ENCODE assay signal across 2 cellular contexts in the genomic region with DNA sequence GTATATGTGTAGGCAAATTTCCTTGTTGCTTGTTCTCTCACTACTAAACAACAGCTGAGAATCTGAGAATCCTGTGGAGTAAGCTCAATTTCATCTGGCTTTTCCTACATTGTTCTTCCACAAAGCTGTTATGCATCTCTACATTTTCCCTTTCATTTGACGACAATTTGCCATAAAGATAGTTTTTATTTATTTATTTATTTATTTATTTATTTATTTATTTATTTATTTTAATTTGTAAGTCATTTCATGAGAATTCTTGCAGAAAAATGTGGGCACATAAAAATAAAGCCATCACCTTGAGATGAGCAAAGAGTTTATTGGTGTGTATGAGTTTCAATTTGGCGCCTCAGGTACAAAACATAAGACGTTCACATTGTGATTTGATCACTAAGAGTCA.
TF ChIP-seq lines count a peak whose summit lies in the region.

No MANE protein-coding gene starts in this region.

TF ChIP-seq in GM23338, 12 proteins besides CTCF, POLR2A, EP300 and RAD21 (continued from another document):
- TF ChIP-seq, protein P1, sequence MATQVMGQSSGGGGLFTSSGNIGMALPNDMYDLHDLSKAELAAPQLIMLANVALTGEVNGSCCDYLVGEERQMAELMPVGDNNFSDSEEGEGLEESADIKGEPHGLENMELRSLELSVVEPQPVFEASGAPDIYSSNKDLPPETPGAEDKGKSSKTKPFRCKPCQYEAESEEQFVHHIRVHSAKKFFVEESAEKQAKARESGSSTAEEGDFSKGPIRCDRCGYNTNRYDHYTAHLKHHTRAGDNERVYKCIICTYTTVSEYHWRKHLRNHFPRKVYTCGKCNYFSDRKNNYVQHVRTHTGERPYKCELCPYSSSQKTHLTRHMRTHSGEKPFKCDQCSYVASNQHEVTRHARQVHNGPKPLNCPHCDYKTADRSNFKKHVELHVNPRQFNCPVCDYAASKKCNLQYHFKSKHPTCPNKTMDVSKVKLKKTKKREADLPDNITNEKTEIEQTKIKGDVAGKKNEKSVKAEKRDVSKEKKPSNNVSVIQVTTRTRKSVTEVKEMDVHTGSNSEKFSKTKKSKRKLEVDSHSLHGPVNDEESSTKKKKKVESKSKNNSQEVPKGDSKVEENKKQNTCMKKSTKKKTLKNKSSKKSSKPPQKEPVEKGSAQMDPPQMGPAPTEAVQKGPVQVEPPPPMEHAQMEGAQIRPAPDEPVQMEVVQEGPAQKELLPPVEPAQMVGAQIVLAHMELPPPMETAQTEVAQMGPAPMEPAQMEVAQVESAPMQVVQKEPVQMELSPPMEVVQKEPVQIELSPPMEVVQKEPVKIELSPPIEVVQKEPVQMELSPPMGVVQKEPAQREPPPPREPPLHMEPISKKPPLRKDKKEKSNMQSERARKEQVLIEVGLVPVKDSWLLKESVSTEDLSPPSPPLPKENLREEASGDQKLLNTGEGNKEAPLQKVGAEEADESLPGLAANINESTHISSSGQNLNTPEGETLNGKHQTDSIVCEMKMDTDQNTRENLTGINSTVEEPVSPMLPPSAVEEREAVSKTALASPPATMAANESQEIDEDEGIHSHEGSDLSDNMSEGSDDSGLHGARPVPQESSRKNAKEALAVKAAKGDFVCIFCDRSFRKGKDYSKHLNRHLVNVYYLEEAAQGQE (IDR thresholded peaks at IDR 0.05; ENCODE audit: unreplicated experiment) = no peak
- TF ChIP-seq ZNF331 (CRISPR knock-in tag; IDR thresholded peaks at IDR 0.05; ENCODE audit: low read depth) (no peak), JUNB (IDR thresholded peaks at IDR 0.05; ENCODE audit: unreplicated experiment) (no peak), POLR2AphosphoS5 (IDR thresholded peaks at IDR 0.05; ENCODE audit: low read depth) (no peak), ZNF114 (CRISPR knock-in tag; IDR thresholded peaks at IDR 0.05) (no peak), NANOG (IDR thresholded peaks at IDR 0.05; ENCODE audit: borderline replicate concordance) (no peak), STAT1 (IDR thresholded peaks at IDR 0.05; ENCODE audit: unreplicated experiment) (no peak), EZH2 (IDR thresholded peaks at IDR 0.05; ENCODE audit: low read depth, unreplicated experiment) (no peak), CREB1 (CRISPR knock-in tag; IDR thresholded peaks at IDR 0.05; ENCODE audit: low read depth) (no peak)
- TF ChIP-seq, protein P2, sequence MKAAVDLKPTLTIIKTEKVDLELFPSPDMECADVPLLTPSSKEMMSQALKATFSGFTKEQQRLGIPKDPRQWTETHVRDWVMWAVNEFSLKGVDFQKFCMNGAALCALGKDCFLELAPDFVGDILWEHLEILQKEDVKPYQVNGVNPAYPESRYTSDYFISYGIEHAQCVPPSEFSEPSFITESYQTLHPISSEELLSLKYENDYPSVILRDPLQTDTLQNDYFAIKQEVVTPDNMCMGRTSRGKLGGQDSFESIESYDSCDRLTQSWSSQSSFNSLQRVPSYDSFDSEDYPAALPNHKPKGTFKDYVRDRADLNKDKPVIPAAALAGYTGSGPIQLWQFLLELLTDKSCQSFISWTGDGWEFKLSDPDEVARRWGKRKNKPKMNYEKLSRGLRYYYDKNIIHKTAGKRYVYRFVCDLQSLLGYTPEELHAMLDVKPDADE (IDR thresholded peaks at IDR 0.05) = no peak
TF ChIP-seq in GM23338: peak in this region for 0.

TF ChIP-seq in HEK293, 187 proteins besides CTCF, POLR2A, EP300 and RAD21 (continued from another document):
- TF ChIP-seq, protein P3, sequence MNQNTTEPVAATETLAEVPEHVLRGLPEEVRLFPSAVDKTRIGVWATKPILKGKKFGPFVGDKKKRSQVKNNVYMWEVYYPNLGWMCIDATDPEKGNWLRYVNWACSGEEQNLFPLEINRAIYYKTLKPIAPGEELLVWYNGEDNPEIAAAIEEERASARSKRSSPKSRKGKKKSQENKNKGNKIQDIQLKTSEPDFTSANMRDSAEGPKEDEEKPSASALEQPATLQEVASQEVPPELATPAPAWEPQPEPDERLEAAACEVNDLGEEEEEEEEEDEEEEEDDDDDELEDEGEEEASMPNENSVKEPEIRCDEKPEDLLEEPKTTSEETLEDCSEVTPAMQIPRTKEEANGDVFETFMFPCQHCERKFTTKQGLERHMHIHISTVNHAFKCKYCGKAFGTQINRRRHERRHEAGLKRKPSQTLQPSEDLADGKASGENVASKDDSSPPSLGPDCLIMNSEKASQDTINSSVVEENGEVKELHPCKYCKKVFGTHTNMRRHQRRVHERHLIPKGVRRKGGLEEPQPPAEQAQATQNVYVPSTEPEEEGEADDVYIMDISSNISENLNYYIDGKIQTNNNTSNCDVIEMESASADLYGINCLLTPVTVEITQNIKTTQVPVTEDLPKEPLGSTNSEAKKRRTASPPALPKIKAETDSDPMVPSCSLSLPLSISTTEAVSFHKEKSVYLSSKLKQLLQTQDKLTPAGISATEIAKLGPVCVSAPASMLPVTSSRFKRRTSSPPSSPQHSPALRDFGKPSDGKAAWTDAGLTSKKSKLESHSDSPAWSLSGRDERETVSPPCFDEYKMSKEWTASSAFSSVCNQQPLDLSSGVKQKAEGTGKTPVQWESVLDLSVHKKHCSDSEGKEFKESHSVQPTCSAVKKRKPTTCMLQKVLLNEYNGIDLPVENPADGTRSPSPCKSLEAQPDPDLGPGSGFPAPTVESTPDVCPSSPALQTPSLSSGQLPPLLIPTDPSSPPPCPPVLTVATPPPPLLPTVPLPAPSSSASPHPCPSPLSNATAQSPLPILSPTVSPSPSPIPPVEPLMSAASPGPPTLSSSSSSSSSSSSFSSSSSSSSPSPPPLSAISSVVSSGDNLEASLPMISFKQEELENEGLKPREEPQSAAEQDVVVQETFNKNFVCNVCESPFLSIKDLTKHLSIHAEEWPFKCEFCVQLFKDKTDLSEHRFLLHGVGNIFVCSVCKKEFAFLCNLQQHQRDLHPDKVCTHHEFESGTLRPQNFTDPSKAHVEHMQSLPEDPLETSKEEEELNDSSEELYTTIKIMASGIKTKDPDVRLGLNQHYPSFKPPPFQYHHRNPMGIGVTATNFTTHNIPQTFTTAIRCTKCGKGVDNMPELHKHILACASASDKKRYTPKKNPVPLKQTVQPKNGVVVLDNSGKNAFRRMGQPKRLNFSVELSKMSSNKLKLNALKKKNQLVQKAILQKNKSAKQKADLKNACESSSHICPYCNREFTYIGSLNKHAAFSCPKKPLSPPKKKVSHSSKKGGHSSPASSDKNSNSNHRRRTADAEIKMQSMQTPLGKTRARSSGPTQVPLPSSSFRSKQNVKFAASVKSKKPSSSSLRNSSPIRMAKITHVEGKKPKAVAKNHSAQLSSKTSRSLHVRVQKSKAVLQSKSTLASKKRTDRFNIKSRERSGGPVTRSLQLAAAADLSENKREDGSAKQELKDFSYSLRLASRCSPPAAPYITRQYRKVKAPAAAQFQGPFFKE (tag by site-specific recombination; IDR thresholded peaks at IDR 0.05; ENCODE audit: borderline replicate concordance) = no peak
- TF ChIP-seq ZNF555 (tag by site-specific recombination; conservative IDR thresholded peaks at IDR 0.05) (peak; percentile 42), ZNF426 (tag by site-specific recombination; IDR thresholded peaks at IDR 0.05) (peak; percentile 45), ZNF776 (tag by site-specific recombination; IDR thresholded peaks at IDR 0.05; ENCODE audit: borderline replicate concordance) (no peak), ZBTB48 (tag by site-specific recombination; IDR thresholded peaks at IDR 0.05) (no peak), OSR2 (tag by site-specific recombination; IDR thresholded peaks at IDR 0.05) (no peak), IKZF3 (tag by site-specific recombination; IDR thresholded peaks at IDR 0.05) (no peak), ZNF19 (tag by site-specific recombination; IDR thresholded peaks at IDR 0.05; ENCODE audit: low read depth) (no peak), ZNF292 (tag by site-specific recombination; IDR thresholded peaks at IDR 0.05; ENCODE audit: borderline replicate concordance, low read depth) (no peak), GLI4 (tag by site-specific recombination; IDR thresholded peaks at IDR 0.05) (no peak), ZNF416 (tag by site-specific recombination; IDR thresholded peaks at IDR 0.05) (no peak), ZNF660 (tag by site-specific recombination; IDR thresholded peaks at IDR 0.05) (no peak), ZNF76 (tag by site-specific recombination; IDR thresholded peaks at IDR 0.05; ENCODE audit: borderline replicate concordance, low read depth) (no peak), HOXC10 (CRISPR knock-in tag; IDR thresholded peaks at IDR 0.05) (no peak)
- TF ChIP-seq, protein P4, sequence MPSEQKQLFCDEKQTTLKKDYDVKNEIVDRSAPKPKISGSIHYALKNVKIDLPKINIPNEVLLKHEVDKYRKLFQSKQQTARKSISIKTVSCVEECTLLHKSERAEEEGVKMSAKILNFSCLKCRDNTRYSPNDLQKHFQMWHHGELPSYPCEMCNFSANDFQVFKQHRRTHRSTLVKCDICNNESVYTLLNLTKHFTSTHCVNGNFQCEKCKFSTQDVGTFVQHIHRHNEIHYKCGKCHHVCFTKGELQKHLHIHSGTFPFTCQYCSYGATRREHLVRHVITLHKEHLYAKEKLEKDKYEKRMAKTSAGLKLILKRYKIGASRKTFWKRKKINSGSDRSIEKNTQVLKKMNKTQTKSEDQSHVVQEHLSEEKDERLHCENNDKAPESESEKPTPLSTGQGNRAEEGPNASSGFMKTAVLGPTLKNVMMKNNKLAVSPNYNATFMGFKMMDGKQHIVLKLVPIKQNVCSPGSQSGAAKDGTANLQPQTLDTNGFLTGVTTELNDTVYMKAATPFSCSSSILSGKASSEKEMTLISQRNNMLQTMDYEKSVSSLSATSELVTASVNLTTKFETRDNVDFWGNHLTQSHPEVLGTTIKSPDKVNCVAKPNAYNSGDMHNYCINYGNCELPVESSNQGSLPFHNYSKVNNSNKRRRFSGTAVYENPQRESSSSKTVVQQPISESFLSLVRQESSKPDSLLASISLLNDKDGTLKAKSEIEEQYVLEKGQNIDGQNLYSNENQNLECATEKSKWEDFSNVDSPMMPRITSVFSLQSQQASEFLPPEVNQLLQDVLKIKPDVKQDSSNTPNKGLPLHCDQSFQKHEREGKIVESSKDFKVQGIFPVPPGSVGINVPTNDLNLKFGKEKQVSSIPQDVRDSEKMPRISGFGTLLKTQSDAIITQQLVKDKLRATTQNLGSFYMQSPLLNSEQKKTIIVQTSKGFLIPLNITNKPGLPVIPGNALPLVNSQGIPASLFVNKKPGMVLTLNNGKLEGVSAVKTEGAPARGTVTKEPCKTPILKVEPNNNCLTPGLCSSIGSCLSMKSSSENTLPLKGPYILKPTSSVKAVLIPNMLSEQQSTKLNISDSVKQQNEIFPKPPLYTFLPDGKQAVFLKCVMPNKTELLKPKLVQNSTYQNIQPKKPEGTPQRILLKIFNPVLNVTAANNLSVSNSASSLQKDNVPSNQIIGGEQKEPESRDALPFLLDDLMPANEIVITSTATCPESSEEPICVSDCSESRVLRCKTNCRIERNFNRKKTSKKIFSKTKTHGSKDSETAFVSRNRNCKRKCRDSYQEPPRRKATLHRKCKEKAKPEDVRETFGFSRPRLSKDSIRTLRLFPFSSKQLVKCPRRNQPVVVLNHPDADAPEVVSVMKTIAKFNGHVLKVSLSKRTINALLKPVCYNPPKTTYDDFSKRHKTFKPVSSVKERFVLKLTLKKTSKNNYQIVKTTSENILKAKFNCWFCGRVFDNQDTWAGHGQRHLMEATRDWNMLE (tag by site-specific recombination; conservative IDR thresholded peaks at IDR 0.05; ENCODE audit: low read depth) = peak; percentile 60; the same call in 1 of the 2 replicates
- TF ChIP-seq, protein P5, sequence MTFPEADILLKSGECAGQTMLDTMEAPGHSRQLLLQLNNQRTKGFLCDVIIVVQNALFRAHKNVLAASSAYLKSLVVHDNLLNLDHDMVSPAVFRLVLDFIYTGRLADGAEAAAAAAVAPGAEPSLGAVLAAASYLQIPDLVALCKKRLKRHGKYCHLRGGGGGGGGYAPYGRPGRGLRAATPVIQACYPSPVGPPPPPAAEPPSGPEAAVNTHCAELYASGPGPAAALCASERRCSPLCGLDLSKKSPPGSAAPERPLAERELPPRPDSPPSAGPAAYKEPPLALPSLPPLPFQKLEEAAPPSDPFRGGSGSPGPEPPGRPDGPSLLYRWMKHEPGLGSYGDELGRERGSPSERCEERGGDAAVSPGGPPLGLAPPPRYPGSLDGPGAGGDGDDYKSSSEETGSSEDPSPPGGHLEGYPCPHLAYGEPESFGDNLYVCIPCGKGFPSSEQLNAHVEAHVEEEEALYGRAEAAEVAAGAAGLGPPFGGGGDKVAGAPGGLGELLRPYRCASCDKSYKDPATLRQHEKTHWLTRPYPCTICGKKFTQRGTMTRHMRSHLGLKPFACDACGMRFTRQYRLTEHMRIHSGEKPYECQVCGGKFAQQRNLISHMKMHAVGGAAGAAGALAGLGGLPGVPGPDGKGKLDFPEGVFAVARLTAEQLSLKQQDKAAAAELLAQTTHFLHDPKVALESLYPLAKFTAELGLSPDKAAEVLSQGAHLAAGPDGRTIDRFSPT (tag by site-specific recombination; IDR thresholded peaks at IDR 0.05) = no peak
